In genomic region chr1:43348809-43349593, GRCh38 we compare ENCODE assay signal across 1 cellular context.
TF ChIP-seq lines count a peak whose summit lies in the region.

No MANE protein-coding gene starts in this region.

TF ChIP-seq in HEK293, 187 proteins besides CTCF, POLR2A, EP300 and RAD21 (continued from another document and continues in another):
- TF ChIP-seq ZNF146 (tag by site-specific recombination; IDR thresholded peaks at IDR 0.05) (no peak), ZNF664 (tag by site-specific recombination; IDR thresholded peaks at IDR 0.05) (no peak), ZNF791 (tag by site-specific recombination; IDR thresholded peaks at IDR 0.05) (no peak), REPIN1 (tag by site-specific recombination; IDR thresholded peaks at IDR 0.05; ENCODE audit: low read depth) (no peak), ELK4 (IDR thresholded peaks at IDR 0.05; ENCODE audit: borderline replicate concordance, low read depth, low read length) (no peak), ZNF37A (tag by site-specific recombination; IDR thresholded peaks at IDR 0.05) (no peak), ZFP41 (tag by site-specific recombination; IDR thresholded peaks at IDR 0.05; ENCODE audit: borderline replicate concordance) (no peak), ZNF350 (tag by site-specific recombination; IDR thresholded peaks at IDR 0.05) (no peak), ZNF639 (tag by site-specific recombination; IDR thresholded peaks at IDR 0.05) (no peak), MZF1 (tag by site-specific recombination; IDR thresholded peaks at IDR 0.05; ENCODE audit: borderline replicate concordance) (no peak), PRDM10 (tag by site-specific recombination; IDR thresholded peaks at IDR 0.05) (peak; percentile 67), ZNF580 (tag by site-specific recombination; IDR thresholded peaks at IDR 0.05) (no peak; the same call in 1 of the 2 replicates), ZNF660 (tag by site-specific recombination; IDR thresholded peaks at IDR 0.05) (0 out of 2 replicates have a peak, but pooled peaks have one; percentile 57), ZNF10 (tag by site-specific recombination; IDR thresholded peaks at IDR 0.05) (peak; percentile 18; the same call in 1 of the 2 replicates), ZNF398 (tag by site-specific recombination; IDR thresholded peaks at IDR 0.05) (no peak), ZNF280D (tag by site-specific recombination; IDR thresholded peaks at IDR 0.05) (peak; percentile 74; the same call in 1 of the 2 replicates), ZNF704 (tag by site-specific recombination; IDR thresholded peaks at IDR 0.05) (no peak), ZNF48 (tag by site-specific recombination; IDR thresholded peaks at IDR 0.05) (no peak), BCL11A (tag by site-specific recombination; IDR thresholded peaks at IDR 0.05; ENCODE audit: low read depth) (0 out of 2 replicates have a peak, but pooled peaks have one; percentile 39), ZNF112 (tag by site-specific recombination; IDR thresholded peaks at IDR 0.05) (no peak), SP2 (tag by site-specific recombination; IDR thresholded peaks at IDR 0.05) (peak; percentile 84), PRDM1 (tag by site-specific recombination; IDR thresholded peaks at IDR 0.05) (no peak), ZBTB21 (tag by site-specific recombination; IDR thresholded peaks at IDR 0.05) (peak; percentile 60; the same call in 1 of the 2 replicates), KLF17 (tag by site-specific recombination; IDR thresholded peaks at IDR 0.05) (0 out of 2 replicates have a peak, but pooled peaks have one; percentile 46), ZNF391 (tag by site-specific recombination; IDR thresholded peaks at IDR 0.05; ENCODE audit: borderline replicate concordance, low read depth) (peak; percentile 42; the same call in 1 of the 2 replicates), EGR2 (tag by site-specific recombination; IDR thresholded peaks at IDR 0.05; ENCODE audit: low read depth) (peak; percentile 100), GLIS2 (tag by site-specific recombination; IDR thresholded peaks at IDR 0.05) (0 out of 2 replicates have a peak, but pooled peaks have one; percentile 6), ZNF223 (tag by site-specific recombination; IDR thresholded peaks at IDR 0.05) (peak; percentile 78; the same call in 1 of the 2 replicates), ZNF341 (tag by site-specific recombination; IDR thresholded peaks at IDR 0.05; ENCODE audit: low read depth) (no peak), ZSCAN16 (tag by site-specific recombination; IDR thresholded peaks at IDR 0.05) (no peak), ZFP69B (tag by site-specific recombination; IDR thresholded peaks at IDR 0.05) (peak; percentile 81), ZNF501 (tag by site-specific recombination; IDR thresholded peaks at IDR 0.05) (peak; percentile 42; the same call in 1 of the 2 replicates), OVOL3 (tag by site-specific recombination; IDR thresholded peaks at IDR 0.05) (no peak), KLF1 (tag by site-specific recombination; IDR thresholded peaks at IDR 0.05) (peak; percentile 45), GLIS1 (tag by site-specific recombination; IDR thresholded peaks at IDR 0.05) (peak; percentile 24; the same call in 1 of the 2 replicates), ZNF76 (tag by site-specific recombination; IDR thresholded peaks at IDR 0.05; ENCODE audit: borderline replicate concordance, low read depth) (no peak), ZNF549 (tag by site-specific recombination; IDR thresholded peaks at IDR 0.05) (no peak), ZNF169 (tag by site-specific recombination; IDR thresholded peaks at IDR 0.05) (no peak), ZNF707 (tag by site-specific recombination; IDR thresholded peaks at IDR 0.05) (no peak), KLF10 (tag by site-specific recombination; IDR thresholded peaks at IDR 0.05) (peak; percentile 83), ZNF324 (tag by site-specific recombination; IDR thresholded peaks at IDR 0.05) (0 out of 2 replicates have a peak, but pooled peaks have one; percentile 23), ZSCAN30 (tag by site-specific recombination; IDR thresholded peaks at IDR 0.05) (peak; percentile 69), ZIC2 (tag by site-specific recombination; IDR thresholded peaks at IDR 0.05) (0 out of 2 replicates have a peak, but pooled peaks have one; percentile 21), ZNF184 (tag by site-specific recombination; IDR thresholded peaks at IDR 0.05) (no peak), ZNF121 (tag by site-specific recombination; IDR thresholded peaks at IDR 0.05) (peak; percentile 94), INSM2 (tag by site-specific recombination; IDR thresholded peaks at IDR 0.05) (no peak), ZBTB20 (tag by site-specific recombination; IDR thresholded peaks at IDR 0.05) (peak; percentile 54; the same call in 1 of the 2 replicates), GLI4 (tag by site-specific recombination; IDR thresholded peaks at IDR 0.05) (no peak), YY2 (tag by site-specific recombination; IDR thresholded peaks at IDR 0.05) (0 out of 2 replicates have a peak, but pooled peaks have one; percentile 18)
